Comparison of ENCODE assay signal across 8 cellular contexts in the genomic region with DNA sequence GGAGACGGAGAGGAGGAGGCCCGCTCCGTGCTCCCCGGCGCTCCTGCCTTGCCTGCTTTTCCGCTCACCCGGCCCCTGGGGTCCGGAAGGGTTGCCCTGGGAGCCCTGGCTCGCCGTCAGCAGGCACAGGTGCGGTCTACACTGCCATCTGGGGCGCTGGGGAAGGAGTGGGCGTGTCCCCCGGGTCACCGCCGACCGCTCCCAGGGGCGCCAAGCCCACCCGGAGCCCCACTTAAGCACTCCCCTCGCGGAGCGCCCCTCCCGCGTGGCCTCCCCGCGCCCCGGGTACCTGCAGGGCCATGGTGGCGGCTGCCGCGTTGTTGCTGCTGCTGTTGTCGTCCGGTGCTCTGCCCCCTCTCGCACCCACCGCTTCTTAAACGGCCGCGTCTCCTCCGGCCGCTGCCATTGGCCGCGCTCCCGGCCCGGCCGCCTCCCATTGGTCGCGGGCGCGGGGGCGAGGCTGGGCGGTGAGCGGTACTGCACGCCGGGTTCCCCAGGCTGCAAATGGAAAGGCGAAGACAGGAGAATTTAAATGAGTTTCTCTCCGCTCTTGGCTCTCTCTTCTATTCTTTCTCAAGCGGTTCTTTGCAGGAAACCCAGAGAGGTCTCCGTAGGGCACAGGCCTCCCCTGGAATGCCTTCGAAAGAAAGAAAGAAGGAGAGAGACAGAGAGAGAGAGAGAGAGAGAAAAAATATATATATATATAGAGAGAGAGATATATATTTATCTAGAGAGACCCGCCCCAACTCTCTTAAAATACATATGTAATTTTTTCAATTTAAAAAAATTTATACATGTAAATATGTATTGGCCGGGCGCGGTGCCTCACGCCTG. TPM values are rescaled to one million over a fixed set of nuclear protein-coding genes. Genes with fewer than 3 reads are reported as not detected.
DNase-seq lines count a peak whose midpoint lies in the region; ATAC-seq, FAIRE-seq and TF ChIP-seq lines count a peak whose summit lies in the region.

A gene (minus strand): TSS at position 349 of the 834 bp plus-strand sequence. CDS start 48 bp downstream, at position 301.

- intact Hi-C loops in A673 (cut with micrococcal nuclease; ENCODE audit: unreplicated experiment) = no loop called here
- intact Hi-C loops in activated B cell treated with CpG ODN at 0.5 μM for 24 hours (cut with micrococcal nuclease) = loop anchor here (1.0 kb wide), 3 partner anchors 9 to 161 kb away; a partner anchor contains a TSS
- intact Hi-C loops in kidney (cut with DNase I) = no loop called here

- H3K4me3 ChIP-seq in A673 (ENCODE audit: low read depth, low read length, poor library complexity, severe bottlenecking) = peak within 1 kb of the TSS; percentile 63
- peak within 1 kb of the TSS; percentile 42 to 62 for H3K4me3 ChIP-seq in kidney (ENCODE audit: low read length in 2 of 2)

- H3K4me1 Mint-ChIP-seq in activated B cell treated with CpG ODN at 0.5 μM for 24 hours = no peaks in the 10 kb centered on the region

- no peaks in the 10 kb centered on the region for H3K9me3 Mint-ChIP-seq in activated B cell treated with CpG ODN at 0.5 μM for 24 hours

- H3K36me3 Mint-ChIP-seq in activated B cell treated with CpG ODN at 0.5 μM for 24 hours (ENCODE audit: low read depth) = no peaks in the 10 kb centered on the region

- TF ChIP-seq CTCF in A673 (conservative IDR thresholded peaks at IDR 0.05; ENCODE audit: low read depth, low read length) = 0 out of 2 replicates have a peak, but pooled peaks have one; percentile 16
- TF ChIP-seq CTCF in activated B cell treated with CpG ODN at 0.5 μM for 24 hours (IDR thresholded peaks at IDR 0.05) = peak; percentile 22
- peak; percentile 41 for TF ChIP-seq CTCF in kidney (IDR thresholded peaks at IDR 0.05; ENCODE audit: borderline replicate concordance, extremely low read depth, insufficient read depth)

- DNase-seq in A673 (ENCODE audit: low spot score) (peak; percentile 93), NCI-H2171 treated with DMSO at 0.1 percent for 48 hours (lab: John Stamatoyannopoulos, UW) (peak; percentile 79), activated B cell treated with CpG ODN at 0.5 μM for 24 hours (peak; percentile 79), caudate nucleus (lab: John Stamatoyannopoulos, UW) (peak in 57 of 61 donors; percentile 7 to 87 (median 61)), kidney (peak; percentile 91)
- peak; percentile 52 to 70 for DNase-seq in stimulated activated CD4-positive, alpha-beta T cell treated with anti-CD3 and anti-CD28 coated beads, Interleukin-15, amount 100 ng/mL, for 1 hour (ENCODE audit: low read depth in 1 of 2, low spot score in 1 of 2)

- peaks cover 1% of the 10 kb centered on the region for H3K27me3 Mint-ChIP-seq in activated B cell treated with CpG ODN at 0.5 μM for 24 hours

- POLR2A ChIA-PET in A673 (lab: Charles Lee; ENCODE audit: low non-redundant PET) (no interaction called here), activated B cell treated with CpG ODN at 0.5 μM for 24 hours (lab: Charles Lee) (no interaction called here)

- no peaks in the 10 kb centered on the region for H3K36me3 ChIP-seq in A673 (ENCODE audit: insufficient read depth, low read length, poor library complexity, severe bottlenecking)
- H3K36me3 ChIP-seq in kidney (ENCODE audit: control insufficient read depth in 1 of 2, insufficient read depth in 2 of 2, low read length in 2 of 2) = no peaks in the 10 kb centered on the region

- CTCF ChIA-PET in A673 (lab: Charles Lee) = no interaction called here
- CTCF ChIA-PET in activated B cell treated with CpG ODN at 0.5 μM for 24 hours (lab: Charles Lee) = no interaction called here

- H3K27ac ChIP-seq in A673 (ENCODE audit: low read depth, low read length, poor library complexity, severe bottlenecking) (no peak within 1 kb of the TSS), caudate nucleus (ENCODE audit: low read depth, low read length) (no peak within 1 kb of the TSS), kidney (ENCODE audit: low read depth in 2 of 2, low read length in 2 of 2) (no peak within 1 kb of the TSS)

- peak within 1 kb of the TSS in 1 of 2 donors; percentile 26 for H3K9ac ChIP-seq in kidney (ENCODE audit: low read length in 2 of 2)

- no peak within 1 kb of the TSS for H3K27ac Mint-ChIP-seq in activated B cell treated with CpG ODN at 0.5 μM for 24 hours

- H3K9me3 ChIP-seq in A673 (ENCODE audit: low read depth, low read length, poor library complexity, severe bottlenecking) (no peaks in the 10 kb centered on the region), kidney (ENCODE audit: control insufficient read depth in 1 of 2, low read length in 2 of 2) (no peaks in the 10 kb centered on the region)

- peak within 1 kb of the TSS; percentile 77 for H3K4me3 Mint-ChIP-seq in activated B cell treated with CpG ODN at 0.5 μM for 24 hours

- ATAC-seq in GM18520 (IDR thresholded peaks at IDR 0.05; ENCODE audit: unreplicated experiment) (peak; percentile 94), HG03064 (IDR thresholded peaks at IDR 0.05; ENCODE audit: low read depth, unreplicated experiment) (peak; percentile 94), activated B cell treated with CpG ODN at 0.5 μM for 24 hours (ENCODE audit: low read depth) (peak; percentile 100)

- H3K27me3 ChIP-seq in A673 (replicated peaks; ENCODE audit: insufficient read depth, low read depth, low read length, poor library complexity) = no peaks in the 10 kb centered on the region

- FAIRE-seq in kidney (lab: Jason Lieb, UNC) = no peak

- BruUV-seq in A673 (replicated peaks; lab: Mats Ljungman, UMichigan) = no TSS peak

- H3K4me1 ChIP-seq in A673 (ENCODE audit: insufficient read depth, low read length, poor library complexity, severe bottlenecking) = no peaks in the 10 kb centered on the region
- H3K4me1 ChIP-seq in kidney (ENCODE audit: control insufficient read depth in 1 of 2, insufficient read depth in 1 of 2, low read depth in 1 of 2, low read length in 2 of 2) = peaks cover 3 to 8% of the 10 kb centered on the region in 2 donors

RNA-seq across cellular contexts. Expression of the gene that starts here (rescaled TPM):
- 2.0 and 2.6 TPM in 2 replicates for total RNA-seq in A673 (2021)
- not detected in 2 replicates for total RNA-seq in activated B cell treated with CpG ODN at 0.5 μM for 24 hours
- total RNA-seq in kidney = 0.50 TPM
- polyA plus RNA-seq in kidney (ENCODE audit: insufficient read depth, low read depth, low replicate concordance) = 0.56 TPM

Comparison
In these comparisons a context has a peak if more than half of its experiments do, and no peak if none do; other contexts are left out.
1. Peak in DNase-seq and ATAC-seq in activated B cell treated with CpG ODN at 0.5 μM for 24 hours; RNA of the gene not detected or under 1 TPM.
2. Peak in DNase-seq and H3K4me3 ChIP-seq in kidney; RNA of the gene not detected or under 1 TPM.